ENCODE assay signal across 9 cellular contexts in the genomic region with DNA sequence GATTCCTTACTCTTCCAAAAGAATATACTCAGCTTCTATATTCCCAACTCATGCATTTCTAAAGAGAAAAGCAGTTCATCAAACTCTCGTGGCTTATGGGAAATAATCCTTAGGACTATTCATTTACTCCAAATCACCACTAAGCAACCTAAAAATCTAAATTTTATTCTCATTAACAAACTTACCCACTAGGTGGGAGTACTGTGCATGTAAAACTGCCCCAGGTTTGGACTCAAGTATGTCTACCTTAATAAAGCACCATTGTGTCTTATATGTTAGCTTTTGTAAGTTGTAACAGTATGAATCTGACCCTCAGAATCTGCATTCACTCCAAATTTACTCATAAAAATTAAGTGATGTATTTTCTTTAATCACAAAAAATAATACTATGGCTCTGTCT. TPM values are rescaled to one million over a fixed set of nuclear protein-coding genes. Genes with fewer than 3 reads are reported as not detected.
DNase-seq lines count a peak whose midpoint lies in the region; ATAC-seq, FAIRE-seq and TF ChIP-seq lines count a peak whose summit lies in the region.
"Had no signal": no experiment of that assay in that cellular context is flagged by ENCODE, and none has a peak within 500 bp of the region (broad histone marks: within the 10 kb centered on the region; RNA-seq: fewer than 3 reads in every experiment).

No MANE protein-coding gene starts in this region.

- no peak overlapping the region for H3K9ac ChIP-seq in endodermal cell (ENCODE audit: extremely low read depth, low read length, poor library complexity, severe bottlenecking)

- FAIRE-seq in urothelium cell line (lab: Jason Lieb, UNC) = no peak

- no peak for DNase-seq in heart right ventricle
- DNase-seq in Right ventricle myocardium inferior (ENCODE audit: missing footprints) = no peak
- peak; percentile 70 for DNase-seq in NAMALWA (ENCODE audit: low spot score)
- no peak for DNase-seq in endodermal cell
- peak; percentile 18 for DNase-seq in urothelium cell line (ENCODE audit: low spot score)
- no peak for DNase-seq in hippocampal formation (lab: John Stamatoyannopoulos, UW)
- DNase-seq in activated naive CD4-positive, alpha-beta T cell treated with anti-CD3 and anti-CD28 coated beads, Interleukin-2, amount 50 U/mL, for 16 hours = no peak
- no peak for DNase-seq in GM20000 (ENCODE audit: low spot score)

- peak in 5 of 9 donors; percentile 19 to 46 (median 24) for TF ChIP-seq CTCF in heart right ventricle (IDR thresholded peaks at IDR 0.05)
- peak; percentile 69 for TF ChIP-seq CTCF in endodermal cell (conservative IDR thresholded peaks at IDR 0.05)
- TF ChIP-seq CTCF in GM20000 (IDR thresholded peaks at IDR 0.05; ENCODE audit: extremely low read depth, missing control alignments) = no peak

- H3K4me3 Mint-ChIP-seq in endodermal cell = no peak overlapping the region
- H3K4me3 Mint-ChIP-seq: brain had no signal

- H3K27me3 ChIP-seq in heart right ventricle = no peaks in the 10 kb centered on the region
- no peaks in the 10 kb centered on the region for H3K27me3 ChIP-seq in endodermal cell (ENCODE audit: control insufficient read depth, insufficient read depth, low read length, poor library complexity, severe bottlenecking)

- peaks cover 6% of the 10 kb centered on the region for H3K9me3 Mint-ChIP-seq in endodermal cell

- H3K27ac ChIP-seq in heart right ventricle = peak overlapping the region in 6 of 10 donors; percentile 13 to 71 (median 62)
- H3K27ac ChIP-seq in endodermal cell (ENCODE audit: low read depth, low read length) = no peak overlapping the region

- peaks cover 0 to 51% (median 3%) of the 10 kb centered on the region in 9 donors for H3K36me3 ChIP-seq in heart right ventricle
- H3K36me3 ChIP-seq in endodermal cell (ENCODE audit: control insufficient read depth, insufficient read depth, low read length) = peaks cover 53% of the 10 kb centered on the region

- H3K4me3 ChIP-seq in heart right ventricle (no peak overlapping the region), endodermal cell (ENCODE audit: low read length) (no peak overlapping the region)

- 73 to 82% methylated on average over 1 of the region's 1 CpG for WGBS in heart right ventricle, 2 donors
- 96% methylated on average over 1 of the region's 1 CpG; no CpG with 5 or more reads in 1 of the 2 experiments for WGBS in endodermal cell (ENCODE audit: insufficient coverage in 1 of 2, insufficient read length in 1 of 2), 2 experiments

- H3K36me3 Mint-ChIP-seq in endodermal cell (ENCODE audit: low read depth) = peaks cover 20% of the 10 kb centered on the region

- peaks cover 0 to 6% (median 0%) of the 10 kb centered on the region in 11 donors for H3K9me3 ChIP-seq in heart right ventricle
- H3K9me3 ChIP-seq in endodermal cell (ENCODE audit: control insufficient read depth, low read length) = peaks cover 5% of the 10 kb centered on the region

- H3K27ac Mint-ChIP-seq in endodermal cell = no peak overlapping the region
- H3K27ac Mint-ChIP-seq: brain had no signal

- intact Hi-C loops in heart right ventricle (cut with DNase I) (no loop called here), Right ventricle myocardium inferior (cut with DNase I) (loop anchor here (10.0 kb wide), 1 partner anchor 173 kb away; a partner anchor contains a TSS)

- H3K27me3 Mint-ChIP-seq in endodermal cell (ENCODE audit: insufficient read depth) = no peaks in the 10 kb centered on the region
- H3K27me3 Mint-ChIP-seq: brain had no signal

- ATAC-seq in heart right ventricle (no peak), Right ventricle myocardium inferior (no peak)

- H3K4me1 ChIP-seq in heart right ventricle (peaks cover 0 to 19% (median 4%) of the 10 kb centered on the region in 9 donors), endodermal cell (ENCODE audit: control insufficient read depth, insufficient read depth, low read length) (no peaks in the 10 kb centered on the region)

- no peaks in the 10 kb centered on the region for H3K4me1 Mint-ChIP-seq in endodermal cell

RNA-seq across cellular contexts. Expression of a gene that starts 25.3 kb away (rescaled TPM):
- total RNA-seq in heart right ventricle = 1 to 10 TPM; 1.5 to 4.6 (median 2.9) TPM
- 1 to 10 TPM in 1 of 2 donors, under 1 TPM in 1; 0.97 to 1.1 TPM for polyA plus RNA-seq in heart right ventricle
- 7.5 TPM for total RNA-seq in Right ventricle myocardium inferior
- 10 to 100 TPM; 18.2 to 20.8 TPM for total RNA-seq in endodermal cell
- polyA plus RNA-seq in endodermal cell (2013, experiment 1 of 2) = 19.1 TPM
- 17.8 TPM for polyA plus RNA-seq in endodermal cell (2013, experiment 2 of 2)

Comparison
In these comparisons a context has a peak if more than half of its experiments do, and no peak if none do; other contexts are left out.
1. DNase-seq: peak in NAMALWA (single experiment) and urothelium cell line (single experiment); none in heart right ventricle (0 of 2), Right ventricle myocardium inferior (single experiment), endodermal cell (single experiment), hippocampal formation (0 of 2), activated naive CD4-positive, alpha-beta T cell treated with anti-CD3 and anti-CD28 coated beads, Interleukin-2, amount 50 U/mL, for 16 hours (single experiment) and GM20000 (single experiment).